8 cellular contexts compared by ENCODE assay signal in the genomic region with DNA sequence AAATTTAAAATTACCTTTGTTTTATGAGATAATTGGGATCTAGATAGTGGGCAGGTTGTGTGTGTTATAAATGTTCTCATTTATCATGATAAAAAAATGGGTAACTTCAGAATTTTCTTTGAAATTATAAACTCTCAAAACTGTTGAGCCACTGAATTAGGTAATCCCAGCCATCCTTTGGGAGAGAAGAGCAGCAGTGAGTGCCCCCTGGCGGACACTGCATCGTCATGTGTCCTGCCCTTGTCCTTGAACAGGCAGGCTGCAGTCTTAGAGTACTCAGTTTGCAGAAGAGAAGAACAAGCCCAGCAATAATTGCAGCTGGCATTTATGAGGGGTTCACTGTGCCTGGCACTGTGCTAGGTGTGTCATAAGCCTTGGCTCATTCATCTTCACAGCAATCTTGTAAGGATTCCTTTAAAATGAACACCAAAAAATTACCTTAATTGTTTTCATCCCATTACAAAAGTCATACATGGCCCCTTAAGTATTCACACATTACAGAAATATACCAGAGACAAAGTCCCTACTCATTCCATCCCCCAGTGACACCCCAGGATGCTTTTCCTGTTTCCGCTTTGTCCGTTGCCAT.
DNase-seq lines count a peak whose midpoint lies in the region; ATAC-seq and TF ChIP-seq lines count a peak whose summit lies in the region.

No MANE protein-coding gene starts in this region.

- H3K36me3 ChIP-seq in psoas muscle (ENCODE audit: insufficient read depth in 1 of 2, low read depth in 1 of 2), result no peaks in the 10 kb centered on the region

- peak; percentile 69 to 81 for ATAC-seq in activated naive CD4-positive, alpha-beta T cell treated with anti-CD3 and anti-CD28 coated beads, Interleukin-2, amount 50 U/mL, for 72 hours
- ATAC-seq in psoas muscle, result peak; percentile 87 to 96 (median 92)
- ATAC-seq in GM19463 (IDR thresholded peaks at IDR 0.05; ENCODE audit: unreplicated experiment), result no peak

- DNase-seq in NCI-H187 (lab: John Stamatoyannopoulos, UW) (peak; percentile 41 to 44), NCI-H187 treated with DMSO at 0.1 percent for 48 hours (lab: John Stamatoyannopoulos, UW) (no peak), NB4 (ENCODE audit: low read depth) (peak; percentile 84), SKM-1 (lab: John Stamatoyannopoulos, UW; ENCODE audit: unreplicated experiment) (peak; percentile 56), head of caudate nucleus (peak; percentile 46 to 94 (median 85)), psoas muscle (peak; percentile 82 to 89)
- DNase-seq in activated naive CD4-positive, alpha-beta T cell treated with anti-CD3 and anti-CD28 coated beads, Interleukin-2, amount 50 U/mL, for 72 hours (ENCODE audit: low spot score in 2 of 2), result peak in 1 of 2 donors; percentile 72

- H3K27ac ChIP-seq in psoas muscle, result no peak overlapping the region

- 35 to 38% (median 37%) methylated on average over 4 of the region's 4 CpGs for WGBS in psoas muscle, 3 donors

- H3K4me3 ChIP-seq in NB4 (ENCODE audit: low read depth, low read length), result no peak overlapping the region
- no peak overlapping the region for H3K4me3 ChIP-seq in psoas muscle

- intact Hi-C loops in head of caudate nucleus (cut with DNase I) (loop anchor here (5.0 kb wide), 1 partner anchor 61 kb away; the partner anchor contains the start of gene MYO7A), psoas muscle (cut with DNase I) (loop anchor here (5.0 to 10.0 kb wide), 4 partner anchors 61 to 264 kb away; partner anchors contain the start of gene MYO7A (in 1 of the 2))

- H3K27ac Mint-ChIP-seq in activated naive CD4-positive, alpha-beta T cell treated with anti-CD3 and anti-CD28 coated beads, Interleukin-2, amount 50 U/mL, for 72 hours, result no peak overlapping the region

- no peaks in the 10 kb centered on the region for H3K9me3 Mint-ChIP-seq in activated naive CD4-positive, alpha-beta T cell treated with anti-CD3 and anti-CD28 coated beads, Interleukin-2, amount 50 U/mL, for 72 hours

- no peaks in the 10 kb centered on the region for H3K9me3 ChIP-seq in psoas muscle

- H3K4me1 ChIP-seq in psoas muscle, result no peaks in the 10 kb centered on the region

- TF ChIP-seq POLR2A in NB4 (IDR thresholded peaks at IDR 0.05; ENCODE audit: extremely low read depth, insufficient read length), result no peak

- H3K36me3 Mint-ChIP-seq in activated naive CD4-positive, alpha-beta T cell treated with anti-CD3 and anti-CD28 coated beads, Interleukin-2, amount 50 U/mL, for 72 hours, result no peaks in the 10 kb centered on the region

- peak; percentile 97 for TF ChIP-seq CTCF in NB4 (IDR thresholded peaks at IDR 0.05; ENCODE audit: low read depth, low read length)
- peak; percentile 91 for TF ChIP-seq CTCF in psoas muscle (IDR thresholded peaks at IDR 0.05)

- H3K27me3 ChIP-seq in psoas muscle (ENCODE audit: insufficient read depth in 3 of 3, low read length in 2 of 3), result no peaks in the 10 kb centered on the region
